Comparison of ENCODE assay signal across 3 cellular contexts in genomic region chr12:27642892-27643291, GRCh38. TPM values are rescaled to one million over a fixed set of nuclear protein-coding genes. Genes with fewer than 3 reads are reported as not detected.
"Had no signal": no experiment of that assay in that cellular context is flagged by ENCODE, and none has a peak within 500 bp of the region (broad histone marks: within the 10 kb centered on the region; RNA-seq: fewer than 3 reads in every experiment).

No MANE protein-coding gene starts in this region.

RNA-seq across cellular contexts. Expression of gene REP15, which starts 53.4 kb away (rescaled TPM):
- total RNA-seq: natural killer cell, tibial nerve, vagina had no signal
